ENCODE assay signal across 8 cellular contexts in genomic region chr1:26431979-26432695, GRCh38. TPM values are rescaled to one million over a fixed set of nuclear protein-coding genes. Genes with fewer than 3 reads are reported as not detected.
DNase-seq lines count a peak whose midpoint lies in the region; ATAC-seq and TF ChIP-seq lines count a peak whose summit lies in the region.

DHDDS (plus strand) TSS chr1:26432321; CDS start chr1:26432946, 625 bp downstream.

- TF ChIP-seq RAD21 in SK-N-SH (IDR thresholded peaks at IDR 0.05; ENCODE audit: low read length) = no peak

- H3K9me3 ChIP-seq in SK-N-SH (no peaks in the 10 kb centered on the region), gastroesophageal sphincter (no peaks in the 10 kb centered on the region)

- WGBS in SK-N-SH (ENCODE audit: low lambda C conversion rate) = 1% methylated on average over 40 of the region's 45 CpGs
- WGBS in gastroesophageal sphincter (ENCODE audit: low coverage in 1 of 2), 2 donors = 0% methylated on average over 8 to 23 of the region's 45 CpGs

- H3K79me2 ChIP-seq in SK-N-SH (ENCODE audit: insufficient read depth) = peaks cover 25% of the 10 kb centered on the region

- H3K27ac ChIP-seq in SK-N-SH (ENCODE audit: low read depth in 2 of 2, low read length in 1 of 2) (peak within 1 kb of the TSS; percentile 59 to 79; a peak in 3 of 4 replicates), gastroesophageal sphincter (peak within 1 kb of the TSS; percentile 68 to 80 (median 74)), temporal lobe (ENCODE audit: low read depth, low read length) (peak within 1 kb of the TSS; percentile 82)

- peak within 1 kb of the TSS; percentile 83 for H2AFZ ChIP-seq in SK-N-SH (ENCODE audit: low read depth)

- H3K4me2 ChIP-seq in SK-N-SH = peak within 1 kb of the TSS; percentile 95

- ATAC-seq in HG02571 (IDR thresholded peaks at IDR 0.05; ENCODE audit: unreplicated experiment) = peak; percentile 90
- ATAC-seq in gastroesophageal sphincter = peak; percentile 99

- no peaks in the 10 kb centered on the region for H3K9me2 ChIP-seq in SK-N-SH

- H4K20me1 ChIP-seq in SK-N-SH (ENCODE audit: insufficient read depth) = no peaks in the 10 kb centered on the region

- H3K36me3 ChIP-seq in SK-N-SH (replicated peaks in 1 of 2; ENCODE audit: control insufficient read depth in 1 of 2, insufficient read depth in 2 of 2, low read length in 1 of 2) (peaks cover 0 to 28% of the 10 kb centered on the region in 2 experiments), gastroesophageal sphincter (peaks cover 0 to 35% of the 10 kb centered on the region in 2 donors)

- POLR2A ChIA-PET in SK-N-SH (lab: Yijun Ruan, JAX) = interaction anchor here (0.9 to 1.7 kb wide), 4 partner anchors 13 to 458 kb away, joined by 4 to 16 read pairs (median 4); partner anchors contain the start of genes GPN2 and HMGN2

- TF ChIP-seq EP300 in SK-N-SH (IDR thresholded peaks at IDR 0.05; ENCODE audit: borderline replicate concordance in 1 of 2, low read depth in 1 of 2, low read length in 1 of 2) (no peak), gastroesophageal sphincter (IDR thresholded peaks at IDR 0.05) (no peak)

- no peaks in the 10 kb centered on the region for H3K27me3 ChIP-seq in SK-N-SH (ENCODE audit: insufficient read depth)
- no peaks in the 10 kb centered on the region for H3K27me3 ChIP-seq in gastroesophageal sphincter

- H3K4me3 ChIP-seq in SK-N-SH (ENCODE audit: low read depth in 2 of 2, low read length in 1 of 2) (peak within 1 kb of the TSS; percentile 73 to 83), gastroesophageal sphincter (peak within 1 kb of the TSS; percentile 60 to 94)

- TF ChIP-seq POLR2A in gastroesophageal sphincter (IDR thresholded peaks at IDR 0.05) = peak; percentile 78 to 81

- H3K9ac ChIP-seq in SK-N-SH = peak within 1 kb of the TSS; percentile 58

- DNase-seq in GM04504 (ENCODE audit: low read depth) (peak; percentile 96), NCI-H1048 (lab: John Stamatoyannopoulos, UW) (peak; percentile 94), SK-N-SH (peak; percentile 98), occipital lobe (lab: John Stamatoyannopoulos, UW) (peak; percentile 98)
- peak; percentile 99 for DNase-seq in activated naive CD4-positive, alpha-beta T cell treated with anti-CD3 and anti-CD28 coated beads, Interleukin-2, amount 50 U/mL, for 16 hours

- H3F3A ChIP-seq in SK-N-SH (replicated peaks; ENCODE audit: insufficient read depth) = no peaks in the 10 kb centered on the region

- CTCF ChIA-PET in SK-N-SH (lab: Yijun Ruan, JAX) = interaction anchor here (0.9 to 4.7 kb wide), 5 partner anchors 15 to 68 kb away, joined by 3 to 51 read pairs (median 3); partner anchors contain the start of gene HMGN2

- H3K4me1 ChIP-seq in SK-N-SH (ENCODE audit: control insufficient read depth in 1 of 2, insufficient read depth in 2 of 2, low read depth in 1 of 2, low read length in 1 of 2) = peaks cover 7 to 8% of the 10 kb centered on the region in 2 experiments; a peak in 2 of 4 replicates
- peaks cover 0 to 33% (median 10%) of the 10 kb centered on the region in 3 donors for H3K4me1 ChIP-seq in gastroesophageal sphincter

- TF ChIP-seq CTCF in SK-N-SH (IDR thresholded peaks at IDR 0.05) (no peak), gastroesophageal sphincter (IDR thresholded peaks at IDR 0.05) (peak in 1 of 4 experiments; percentile 4)

TF ChIP-seq in SK-N-SH, 30 proteins besides CTCF, POLR2A, EP300 and RAD21 (continues in another document):
- TF ChIP-seq MXI1 (IDR thresholded peaks at IDR 0.05; ENCODE audit: low read depth, low read length) (peak; percentile 97), FOXM1 (IDR thresholded peaks at IDR 0.05; ENCODE audit: low read depth) (no peak), RXRA (IDR thresholded peaks at IDR 0.05; ENCODE audit: borderline replicate concordance, low read depth) (no peak), USF1 (IDR thresholded peaks at IDR 0.05; ENCODE audit: borderline replicate concordance, low read depth) (peak; percentile 99), GATA2 (CRISPR knock-in tag; IDR thresholded peaks at IDR 0.05) (no peak), JUND (IDR thresholded peaks at IDR 0.05) (no peak), CHD2 (IDR thresholded peaks at IDR 0.05; ENCODE audit: low read length, partially characterized antibody) (peak; percentile 95), EZH2phosphoT487 (IDR thresholded peaks at IDR 0.05; ENCODE audit: borderline replicate concordance, low read depth) (no peak), ZBTB33 (IDR thresholded peaks at IDR 0.05; ENCODE audit: borderline replicate concordance, low read depth) (peak; percentile 90), SIN3A (IDR thresholded peaks at IDR 0.05; ENCODE audit: borderline replicate concordance, low read depth, low read length) (0 out of 2 replicates have a peak, but pooled peaks have one; percentile 88), ELF1 (IDR thresholded peaks at IDR 0.05) (peak; percentile 94), MAX (IDR thresholded peaks at IDR 0.05; ENCODE audit: low read depth) (peak; percentile 100), USF2 (IDR thresholded peaks at IDR 0.05; ENCODE audit: borderline replicate concordance, low read depth, low read length) (peak; percentile 96), SMC3 (IDR thresholded peaks at IDR 0.05; ENCODE audit: low read depth, low read length) (no peak), RFX5 (IDR thresholded peaks at IDR 0.05; ENCODE audit: low read length) (no peak), TAF1 (IDR thresholded peaks at IDR 0.05; ENCODE audit: borderline replicate concordance, low read depth, low read length) (peak; percentile 36; the same call in 1 of the 2 replicates), RCOR1 (IDR thresholded peaks at IDR 0.05; ENCODE audit: low read length) (no peak; the same call in 1 of the 2 replicates), NRF1 (IDR thresholded peaks at IDR 0.05; ENCODE audit: low read depth, low read length) (peak; percentile 97), TCF12 (IDR thresholded peaks at IDR 0.05) (peak; percentile 45; the same call in 1 of the 2 replicates)
- TF ChIP-seq, protein P1, sequence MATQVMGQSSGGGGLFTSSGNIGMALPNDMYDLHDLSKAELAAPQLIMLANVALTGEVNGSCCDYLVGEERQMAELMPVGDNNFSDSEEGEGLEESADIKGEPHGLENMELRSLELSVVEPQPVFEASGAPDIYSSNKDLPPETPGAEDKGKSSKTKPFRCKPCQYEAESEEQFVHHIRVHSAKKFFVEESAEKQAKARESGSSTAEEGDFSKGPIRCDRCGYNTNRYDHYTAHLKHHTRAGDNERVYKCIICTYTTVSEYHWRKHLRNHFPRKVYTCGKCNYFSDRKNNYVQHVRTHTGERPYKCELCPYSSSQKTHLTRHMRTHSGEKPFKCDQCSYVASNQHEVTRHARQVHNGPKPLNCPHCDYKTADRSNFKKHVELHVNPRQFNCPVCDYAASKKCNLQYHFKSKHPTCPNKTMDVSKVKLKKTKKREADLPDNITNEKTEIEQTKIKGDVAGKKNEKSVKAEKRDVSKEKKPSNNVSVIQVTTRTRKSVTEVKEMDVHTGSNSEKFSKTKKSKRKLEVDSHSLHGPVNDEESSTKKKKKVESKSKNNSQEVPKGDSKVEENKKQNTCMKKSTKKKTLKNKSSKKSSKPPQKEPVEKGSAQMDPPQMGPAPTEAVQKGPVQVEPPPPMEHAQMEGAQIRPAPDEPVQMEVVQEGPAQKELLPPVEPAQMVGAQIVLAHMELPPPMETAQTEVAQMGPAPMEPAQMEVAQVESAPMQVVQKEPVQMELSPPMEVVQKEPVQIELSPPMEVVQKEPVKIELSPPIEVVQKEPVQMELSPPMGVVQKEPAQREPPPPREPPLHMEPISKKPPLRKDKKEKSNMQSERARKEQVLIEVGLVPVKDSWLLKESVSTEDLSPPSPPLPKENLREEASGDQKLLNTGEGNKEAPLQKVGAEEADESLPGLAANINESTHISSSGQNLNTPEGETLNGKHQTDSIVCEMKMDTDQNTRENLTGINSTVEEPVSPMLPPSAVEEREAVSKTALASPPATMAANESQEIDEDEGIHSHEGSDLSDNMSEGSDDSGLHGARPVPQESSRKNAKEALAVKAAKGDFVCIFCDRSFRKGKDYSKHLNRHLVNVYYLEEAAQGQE (IDR thresholded peaks at IDR 0.05; ENCODE audit: low read depth, low read length) = no peak

RNA-seq across cellular contexts. Expression of gene DHDDS, which starts in this region (rescaled TPM):
- 25.0 and 36.6 TPM in 2 replicates for polyA plus RNA-seq in SK-N-SH (2012; rRNA removed)
- 22.4 and 24.1 TPM in 2 replicates for polyA plus RNA-seq in SK-N-SH (2012; cell fraction: cytosol; rRNA removed)
- polyA plus RNA-seq in SK-N-SH (2012; cell fraction: nucleus; rRNA removed) = 58.3 and 87.1 TPM in 2 replicates
- total RNA-seq in gastroesophageal sphincter (10 to 100 TPM; 23.6 to 36.4 (median 31.7) TPM), occipital lobe (27.3 TPM), temporal lobe (19.2 TPM)

Comparison
In these comparisons a context has a peak if more than half of its experiments do, and no peak if none do; other contexts are left out.
1. Peak in every context shown above with its lines: DNase-seq, ATAC-seq, H3K4me3 ChIP-seq and H3K27ac ChIP-seq.